8 cellular contexts compared by ENCODE assay signal in genomic region chr16:4116328-4117249, GRCh38. TPM values are rescaled to one million over a fixed set of nuclear protein-coding genes. Genes with fewer than 3 reads are reported as not detected.
DNase-seq lines count a peak whose midpoint lies in the region; FAIRE-seq and TF ChIP-seq lines count a peak whose summit lies in the region.

TSS of gene ADCY9 (minus strand) at chr16:4116442. CDS start at chr16:4115442, 1,000 bp downstream.

- H3K4me3 Mint-ChIP-seq in activated naive CD4-positive, alpha-beta T cell treated with anti-CD3 and anti-CD28 coated beads, Interleukin-2, amount 50 U/mL, for 24 hours, result peak within 1 kb of the TSS; percentile 84

- H3K27me3 ChIP-seq in BE2C (no peaks in the 10 kb centered on the region), SJSA1 (replicated peaks) (no peaks in the 10 kb centered on the region)

- H3K4me3 ChIP-seq in BE2C (ENCODE audit: low read depth, low read length), result peak within 1 kb of the TSS; percentile 73
- peak within 1 kb of the TSS; percentile 73 for H3K4me3 ChIP-seq in SJSA1

- H3K27ac ChIP-seq in SJSA1, result peak within 1 kb of the TSS; percentile 75

- H3K36me3 ChIP-seq in BE2C (peaks cover 4% of the 10 kb centered on the region; the same call in 1 of the 2 replicates), SJSA1 (peaks cover 24% of the 10 kb centered on the region)

- no peaks in the 10 kb centered on the region for H3K9me3 Mint-ChIP-seq in activated naive CD4-positive, alpha-beta T cell treated with anti-CD3 and anti-CD28 coated beads, Interleukin-2, amount 50 U/mL, for 24 hours

- no peak for TF ChIP-seq CTCF in BE2C (IDR thresholded peaks at IDR 0.05; ENCODE audit: low read depth, low read length)

- FAIRE-seq in GM19239 (lab: Jason Lieb, UNC), result no peak

- peak; percentile 92 for DNase-seq in BE2C
- DNase-seq in GM19239 (ENCODE audit: insufficient read length, low spot score), result peak; percentile 90
- peak; percentile 26 for DNase-seq in HS-27A (ENCODE audit: low read depth)
- DNase-seq in SJSA1 (ENCODE audit: low read depth in 1 of 2, low spot score in 2 of 2), result peak; percentile 79 to 84
- DNase-seq in glomerular endothelial cell (ENCODE audit: extremely low read depth, low read depth, low spot score), result no peak
- DNase-seq in nucleus accumbens (lab: John Stamatoyannopoulos, UW), result peak in 48 of 56 donors; percentile 9 to 84 (median 49)
- DNase-seq in superior temporal gyrus (ENCODE audit: extremely low spot score), result peak; percentile 20

- no peaks in the 10 kb centered on the region for H3K27me3 Mint-ChIP-seq in activated naive CD4-positive, alpha-beta T cell treated with anti-CD3 and anti-CD28 coated beads, Interleukin-2, amount 50 U/mL, for 24 hours

- H3K9me3 ChIP-seq in BE2C (no peaks in the 10 kb centered on the region), SJSA1 (replicated peaks) (no peaks in the 10 kb centered on the region)

- H3K4me1 Mint-ChIP-seq in activated naive CD4-positive, alpha-beta T cell treated with anti-CD3 and anti-CD28 coated beads, Interleukin-2, amount 50 U/mL, for 24 hours, result peaks cover 39% of the 10 kb centered on the region

- H3K4me1 ChIP-seq in BE2C (0 out of 2 replicates have a peak, but pooled peaks cover 4% of the 10 kb centered on the region), SJSA1 (replicated peaks) (peaks cover 44% of the 10 kb centered on the region)

- peak within 1 kb of the TSS; percentile 89 for H3K27ac Mint-ChIP-seq in activated naive CD4-positive, alpha-beta T cell treated with anti-CD3 and anti-CD28 coated beads, Interleukin-2, amount 50 U/mL, for 24 hours

- H3K36me3 Mint-ChIP-seq in activated naive CD4-positive, alpha-beta T cell treated with anti-CD3 and anti-CD28 coated beads, Interleukin-2, amount 50 U/mL, for 24 hours, result no peaks in the 10 kb centered on the region

RNA-seq across cellular contexts. Expression of gene ADCY9, which starts in this region (rescaled TPM):
- 21.3 TPM for polyA plus RNA-seq in BE2C (2012; ENCODE audit: insufficient read depth, insufficient read length, low read depth)
- total RNA-seq in SJSA1 (2014; rRNA removed; shearing (Covaris generic)), result 17.4 and 29.8 TPM in 2 replicates
- 13.6 and 18.3 TPM in 2 replicates for total RNA-seq in glomerular endothelial cell
